ENCODE assay signal across 7 cellular contexts in genomic region chr15:43330780-43331086, GRCh38. TPM values are rescaled to one million over a fixed set of nuclear protein-coding genes. Genes with fewer than 3 reads are reported as not detected.
DNase-seq lines count a peak whose midpoint lies in the region; ATAC-seq and TF ChIP-seq lines count a peak whose summit lies in the region.

No MANE protein-coding gene starts in this region.

- H3K9me3 Mint-ChIP-seq in activated naive CD8-positive, alpha-beta T cell treated with anti-CD3 and anti-CD28 coated beads, Interleukin-2, amount 10 ng/mL, durations not matched to agents 7 days and 5 days: no peaks in the 10 kb centered on the region

- H3K9me3 ChIP-seq in lower lobe of right lung: no peaks in the 10 kb centered on the region
- H3K9me3 ChIP-seq in vagina: no peaks in the 10 kb centered on the region

- H3K4me3 ChIP-seq in lower lobe of right lung: peak overlapping the region; percentile 73
- H3K4me3 ChIP-seq in vagina: peak overlapping the region; percentile 60 to 93

- peak; percentile 26 for ATAC-seq in GM19324 (IDR thresholded peaks at IDR 0.05; ENCODE audit: low FRiP score, unreplicated experiment)
- ATAC-seq in HG03060 (IDR thresholded peaks at IDR 0.05; ENCODE audit: low read depth, unreplicated experiment): peak; percentile 17
- peak; percentile 12 for ATAC-seq in activated naive CD8-positive, alpha-beta T cell treated with anti-CD3 and anti-CD28 coated beads, Interleukin-2, amount 10 ng/mL, durations not matched to agents 7 days and 5 days (ENCODE audit: low read depth)
- ATAC-seq in lower lobe of right lung: no peak
- no peak for ATAC-seq in esophagus mucosa

- peak overlapping the region; percentile 97 for H3K27ac Mint-ChIP-seq in activated naive CD8-positive, alpha-beta T cell treated with anti-CD3 and anti-CD28 coated beads, Interleukin-2, amount 10 ng/mL, durations not matched to agents 7 days and 5 days

- H3K27ac ChIP-seq in lower lobe of right lung (peak overlapping the region; percentile 95), vagina (peak overlapping the region; percentile 92)

- peaks cover 25% of the 10 kb centered on the region for H3K4me1 Mint-ChIP-seq in activated naive CD8-positive, alpha-beta T cell treated with anti-CD3 and anti-CD28 coated beads, Interleukin-2, amount 10 ng/mL, durations not matched to agents 7 days and 5 days

- POLR2A ChIA-PET in activated naive CD8-positive, alpha-beta T cell treated with anti-CD3 and anti-CD28 coated beads, Interleukin-2, amount 10 ng/mL, durations not matched to agents 7 days and 5 days (lab: Charles Lee): no interaction called here

- intact Hi-C loops in lower lobe of right lung (cut with DNase I) (no loop called here), vagina (cut with DNase I) (no loop called here)

- TF ChIP-seq CTCF in lower lobe of right lung (IDR thresholded peaks at IDR 0.05): no peak
- no peak for TF ChIP-seq CTCF in vagina (IDR thresholded peaks at IDR 0.05)

- H3K4me3 Mint-ChIP-seq in activated naive CD8-positive, alpha-beta T cell treated with anti-CD3 and anti-CD28 coated beads, Interleukin-2, amount 10 ng/mL, durations not matched to agents 7 days and 5 days: peak overlapping the region; percentile 92

- TF ChIP-seq POLR2A in vagina (IDR thresholded peaks at IDR 0.05): no peak

- no peak for DNase-seq in activated naive CD8-positive, alpha-beta T cell treated with anti-CD3 and anti-CD28 coated beads, Interleukin-2, amount 10 ng/mL, durations not matched to agents 7 days and 5 days
- DNase-seq in lower lobe of right lung (no peak), vagina (ENCODE audit: extremely low spot score in 2 of 2) (no peak)
- no peak for DNase-seq in activated CD8-positive, alpha-beta memory T cell treated with anti-CD3 and anti-CD28 coated beads, Interleukin-2, amount 50 U/mL, for 48 hours

- peaks cover 12% of the 10 kb centered on the region for H3K36me3 ChIP-seq in lower lobe of right lung
- peaks cover 0 to 4% of the 10 kb centered on the region in 2 donors for H3K36me3 ChIP-seq in vagina

- H3K4me1 ChIP-seq in lower lobe of right lung (peaks cover 22% of the 10 kb centered on the region), vagina (peaks cover 22% of the 10 kb centered on the region)

- no peaks in the 10 kb centered on the region for H3K27me3 Mint-ChIP-seq in activated naive CD8-positive, alpha-beta T cell treated with anti-CD3 and anti-CD28 coated beads, Interleukin-2, amount 10 ng/mL, durations not matched to agents 7 days and 5 days

- peaks cover 32% of the 10 kb centered on the region for H3K36me3 Mint-ChIP-seq in activated naive CD8-positive, alpha-beta T cell treated with anti-CD3 and anti-CD28 coated beads, Interleukin-2, amount 10 ng/mL, durations not matched to agents 7 days and 5 days

- H3K27me3 ChIP-seq in lower lobe of right lung (ENCODE audit: low read depth) (no peaks in the 10 kb centered on the region), vagina (no peaks in the 10 kb centered on the region)

RNA-seq across cellular contexts. Expression of gene LCMT2, which starts 0.4 kb away (rescaled TPM):
- 10 to 100 TPM; 11.9 to 13.0 TPM for total RNA-seq in activated naive CD8-positive, alpha-beta T cell treated with anti-CD3 and anti-CD28 coated beads, Interleukin-2, amount 10 ng/mL, durations not matched to agents 7 days and 5 days
- total RNA-seq in lower lobe of right lung (6.9 TPM), vagina (5.4 TPM), esophagus mucosa (7.8 TPM)

RNA-seq across cellular contexts. Expression of gene TGM7, which starts 28.7 kb away (rescaled TPM):
- not detected for total RNA-seq in activated naive CD8-positive, alpha-beta T cell treated with anti-CD3 and anti-CD28 coated beads, Interleukin-2, amount 10 ng/mL, durations not matched to agents 7 days and 5 days
- total RNA-seq in lower lobe of right lung (not detected), vagina (not detected), esophagus mucosa (0.40 TPM)

RNA-seq across cellular contexts. Expression of gene ZSCAN29, which starts 40.1 kb away (rescaled TPM):
- 10 to 100 TPM; 34.0 to 36.1 TPM for total RNA-seq in activated naive CD8-positive, alpha-beta T cell treated with anti-CD3 and anti-CD28 coated beads, Interleukin-2, amount 10 ng/mL, durations not matched to agents 7 days and 5 days
- total RNA-seq in lower lobe of right lung (24.3 TPM), vagina (18.2 TPM), esophagus mucosa (15.4 TPM)

RNA-seq across cellular contexts. Expression of gene TUBGCP4, which starts 40.2 kb away (rescaled TPM):
- total RNA-seq in activated naive CD8-positive, alpha-beta T cell treated with anti-CD3 and anti-CD28 coated beads, Interleukin-2, amount 10 ng/mL, durations not matched to agents 7 days and 5 days: 10 to 100 TPM; 33.4 to 34.5 TPM
- 21.6 TPM for total RNA-seq in lower lobe of right lung
- 17.7 TPM for total RNA-seq in vagina
- 10.7 TPM for total RNA-seq in esophagus mucosa

Comparison
In these comparisons a context has a peak if more than half of its experiments do, and no peak if none do; other contexts are left out.
1. ATAC-seq: peak in GM19324 (single experiment), HG03060 (single experiment) and activated naive CD8-positive, alpha-beta T cell treated with anti-CD3 and anti-CD28 coated beads, Interleukin-2, amount 10 ng/mL, durations not matched to agents 7 days and 5 days (single experiment); none in lower lobe of right lung (0 of 2) and esophagus mucosa (single experiment).